Comparison of ENCODE assay signal across 21 cellular contexts in genomic region chr11:132639986-132640385, GRCh38.
"Had no signal": no experiment of that assay in that cellular context is flagged by ENCODE, and none has a peak within 500 bp of the region (broad histone marks: within the 10 kb centered on the region; RNA-seq: fewer than 3 reads in every experiment).

No MANE protein-coding gene starts in this region.

- H3K36me3 ChIP-seq: adrenal gland, left ventricle myocardium inferior, neural progenitor cell, pancreas, thyroid gland had no signal

- ATAC-seq: activated naive CD4-positive, alpha-beta T cell treated with anti-CD3 and anti-CD28 coated beads, Interleukin-2, amount 50 U/mL, for 72 hours; activated T-helper 17 cell treated with anti-CD3 and anti-CD28 coated beads, Interleukin-2, amount 50 U/mL, for 72 hours; pancreas; psoas muscle; right cardiac atrium had no signal

- H3K27me3 ChIP-seq: adrenal gland, neural progenitor cell, pancreas, thyroid gland had no signal

- H3K4me3 ChIP-seq: adrenal gland, left ventricle myocardium inferior, neural progenitor cell, pancreas, psoas muscle, thyroid gland had no signal

- H3K9me3 ChIP-seq: adrenal gland, left ventricle myocardium inferior, pancreas, psoas muscle, thyroid gland had no signal

- DNase-seq: activated CD8-positive, alpha-beta memory T cell treated with anti-CD3 and anti-CD28 coated beads for 24 hours; activated CD8-positive, alpha-beta memory T cell treated with anti-CD3 and anti-CD28 coated beads, Interleukin-2, amount 50 U/mL, for 4 hours; activated T-cell treated with anti-CD3 and anti-CD28 coated beads, Interleukin-2, amount 50 U/mL, for 24 hours; adrenal gland; cerebellar nuclear complex; cortex of kidney; endodermal cell; immature natural killer cell; left ventricle myocardium inferior; naive thymus-derived CD8-positive, alpha-beta T cell; pancreas; psoas muscle; right cardiac atrium; stimulated activated CD4-positive, alpha-beta T cell treated with anti-CD3 and anti-CD28 coated beads, Interleukin-4, amount 100 ng/mL, for 24 hours; stimulated activated naive CD8-positive, alpha-beta T cell treated with anti-CD3 and anti-CD28 coated beads, Interleukin-15, Interleukin-2, amounts not matched to agents 100 U/mL and 50 U/mL, for 24 hours; T-helper 1 cell; thyroid gland had no signal

- H3K4me1 ChIP-seq: adrenal gland, left ventricle myocardium inferior, pancreas, psoas muscle, thyroid gland had no signal

- H3K27ac ChIP-seq: adrenal gland, epithelial cell of prostate, left ventricle myocardium inferior, neural progenitor cell, pancreas, psoas muscle, thyroid gland had no signal
